ENCODE assay signal across 24 cellular contexts in the genomic region with DNA sequence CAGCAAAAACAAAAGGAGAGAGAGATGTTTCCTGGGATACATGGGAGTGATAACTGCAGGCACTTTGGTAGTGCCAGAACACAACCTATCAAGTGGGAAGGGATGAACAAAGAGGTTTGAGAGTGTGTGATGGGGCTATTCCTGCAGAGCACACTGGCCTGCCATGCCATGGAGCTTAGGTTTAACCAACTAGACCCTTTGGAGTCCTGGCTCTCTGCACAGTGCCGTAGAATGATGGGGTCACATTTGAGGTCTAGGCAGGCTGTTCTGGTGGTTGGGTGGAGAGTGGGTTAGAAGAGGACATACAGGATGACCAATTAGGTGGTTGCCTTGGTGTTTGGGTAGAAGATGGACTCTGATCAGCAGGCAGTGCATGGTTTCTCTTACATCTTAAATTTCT.
DNase-seq lines count a peak whose midpoint lies in the region; TF ChIP-seq lines count a peak whose summit lies in the region.
"Had no signal": no experiment of that assay in that cellular context is flagged by ENCODE, and none has a peak within 500 bp of the region (broad histone marks: within the 10 kb centered on the region; RNA-seq: fewer than 3 reads in every experiment).

No MANE protein-coding gene starts in this region.

- H3K4me1 Mint-ChIP-seq in endothelial cell (ENCODE audit: unreplicated experiment) = peaks cover 7% of the 10 kb centered on the region
- H3K4me1 Mint-ChIP-seq: CD8-positive, alpha-beta memory T cell had no signal

- H3K4me3 ChIP-seq in HEK293 (ENCODE audit: low read depth, low read length) (no peak overlapping the region), esophagus muscularis mucosa (no peak overlapping the region), neuronal stem cell (ENCODE audit: low read length in 2 of 2) (no peak overlapping the region), vagina (no peak overlapping the region)
- H3K4me3 ChIP-seq in effector memory CD4-positive, alpha-beta T cell (ENCODE audit: insufficient read depth, low read depth, low read length, poor library complexity, severe bottlenecking) = no peak overlapping the region
- H3K4me3 ChIP-seq: A549; BLaER1 treated with 17β-estradiol and CSF1 and Interleukin-3, amounts not matched to agents 10 nM and 100 nM; GM12878; GM23338 had no signal

- H3K4me1 ChIP-seq in HEK293 (ENCODE audit: control insufficient read depth, insufficient read depth, low read length) (no peaks in the 10 kb centered on the region), esophagus muscularis mucosa (peaks cover 0 to 8% (median 7%) of the 10 kb centered on the region in 4 donors), neuronal stem cell (ENCODE audit: control insufficient read depth in 2 of 2, insufficient read depth in 1 of 2, low read depth in 1 of 2, low read length in 2 of 2) (peaks cover 0 to 6% of the 10 kb centered on the region in 2 donors), vagina (peaks cover 13% of the 10 kb centered on the region)
- H3K4me1 ChIP-seq in effector memory CD4-positive, alpha-beta T cell (ENCODE audit: control insufficient read depth, insufficient read depth, low read length, poor library complexity, severe bottlenecking) = no peaks in the 10 kb centered on the region
- H3K4me1 ChIP-seq: A549, BE2C had no signal

- no peak overlapping the region for H3K4me3 Mint-ChIP-seq in endothelial cell (ENCODE audit: unreplicated experiment)
- H3K4me3 Mint-ChIP-seq: CD14-positive monocyte; CD4-positive, alpha-beta T cell; CD8-positive, alpha-beta memory T cell; GM23338; H9; HFFc6 had no signal

- H2BK120ac ChIP-seq in neuronal stem cell (ENCODE audit: low read depth, low read length) = no peak overlapping the region

- CTCF ChIA-PET in HEK293 (lab: Yijun Ruan, JAX) = interaction anchor here (0.7 kb wide), 1 partner anchor 65 kb away, joined by 4 read pairs; no protein-coding TSS in a partner anchor

- peaks cover 1% of the 10 kb centered on the region for H3K27me3 Mint-ChIP-seq in endothelial cell (ENCODE audit: unreplicated experiment)

- H2BK15ac ChIP-seq in neuronal stem cell (ENCODE audit: low read length) = no peak overlapping the region

- DNase-seq in esophagus muscularis mucosa (ENCODE audit: extremely low spot score) = peak; percentile 75
- DNase-seq in neuronal stem cell (ENCODE audit: low spot score) = no peak
- DNase-seq in vagina (ENCODE audit: extremely low spot score in 2 of 2) = peak; percentile 43 to 58
- DNase-seq in effector memory CD4-positive, alpha-beta T cell = no peak
- no peak for DNase-seq in endothelial cell (ENCODE audit: low spot score)
- DNase-seq in cerebellar cortex (ENCODE audit: low spot score) = no peak
- DNase-seq: 8988T; ACHN; AML-193; BE2C; CD4-positive, alpha-beta T cell; CD8-positive, alpha-beta memory T cell; DMS 273 treated with DMSO at 0.1 percent for 48 hours; DMS79; EL; GDM1; H9; HFFc6 had no signal

- no peak overlapping the region for H4K91ac ChIP-seq in neuronal stem cell (ENCODE audit: low read depth, low read length, poor library complexity)

- TF ChIP-seq EP300 in esophagus muscularis mucosa (IDR thresholded peaks at IDR 0.05) = no peak

- intact Hi-C loops in esophagus muscularis mucosa (cut with DNase I) (no loop called here), vagina (cut with DNase I) (no loop called here)

- no peak overlapping the region for H3K4me2 ChIP-seq in neuronal stem cell (ENCODE audit: insufficient read depth, low read length, poor library complexity, severe bottlenecking)
- H3K4me2 ChIP-seq: A549; BLaER1 treated with 17β-estradiol and CSF1 and Interleukin-3, amounts not matched to agents 10 nM and 100 nM; GM23338 had no signal

- no peaks in the 10 kb centered on the region for H3K36me3 Mint-ChIP-seq in endothelial cell (ENCODE audit: low read depth, unreplicated experiment)
- H3K36me3 Mint-ChIP-seq: CD14-positive monocyte; CD8-positive, alpha-beta memory T cell had no signal

- H4K8ac ChIP-seq in neuronal stem cell (ENCODE audit: low read depth, low read length) = no peak overlapping the region

- H3K36me3 ChIP-seq in HEK293 (ENCODE audit: control insufficient read depth in 2 of 2, insufficient read depth in 1 of 2, low read length in 2 of 2) (no peaks in the 10 kb centered on the region), esophagus muscularis mucosa (no peaks in the 10 kb centered on the region), neuronal stem cell (replicated peaks in 1 of 2; ENCODE audit: control insufficient read depth in 2 of 2, insufficient read depth in 2 of 2, low read length in 2 of 2) (no peaks in the 10 kb centered on the region), vagina (no peaks in the 10 kb centered on the region)
- no peaks in the 10 kb centered on the region for H3K36me3 ChIP-seq in effector memory CD4-positive, alpha-beta T cell (ENCODE audit: control insufficient read depth, insufficient read depth, low read length)
- H3K36me3 ChIP-seq: BE2C; BLaER1 treated with 17β-estradiol and CSF1 and Interleukin-3, amounts not matched to agents 10 nM and 100 nM had no signal

- H2AFZ ChIP-seq in neuronal stem cell (ENCODE audit: low read length) = no peak overlapping the region
- H2AFZ ChIP-seq: GM23338 had no signal

- H3K27ac ChIP-seq in HEK293 (ENCODE audit: extremely low read depth, low read depth, low read length) = no peak overlapping the region
- no peak overlapping the region for H3K27ac ChIP-seq in esophagus muscularis mucosa (replicated peaks in 1 of 4)
- no peak overlapping the region for H3K27ac ChIP-seq in neuronal stem cell (replicated peaks; ENCODE audit: low read length)
- no peak overlapping the region for H3K27ac ChIP-seq in vagina
- no peak overlapping the region for H3K27ac ChIP-seq in effector memory CD4-positive, alpha-beta T cell (ENCODE audit: insufficient read depth, low read length, poor library complexity, severe bottlenecking)
- H3K27ac ChIP-seq: A549; BLaER1 treated with 17β-estradiol and CSF1 and Interleukin-3, amounts not matched to agents 10 nM and 100 nM had no signal

- POLR2A ChIA-PET in HEK293 (lab: Yijun Ruan, JAX) = no interaction called here

- H3K27ac Mint-ChIP-seq in endothelial cell (ENCODE audit: unreplicated experiment) = no peak overlapping the region
- H3K27ac Mint-ChIP-seq: CD4-positive, alpha-beta T cell; CD8-positive, alpha-beta memory T cell; GM23338; H9; HFFc6 had no signal

- no peak overlapping the region for H3K9ac ChIP-seq in neuronal stem cell (ENCODE audit: low read depth, low read length, poor library complexity)
- H3K9ac ChIP-seq: BLaER1 treated with 17β-estradiol and CSF1 and Interleukin-3, amounts not matched to agents 10 nM and 100 nM had no signal

- no peaks in the 10 kb centered on the region for H3K9me3 Mint-ChIP-seq in endothelial cell (ENCODE audit: unreplicated experiment)
- H3K9me3 Mint-ChIP-seq: CD14-positive monocyte; CD4-positive, alpha-beta T cell; CD8-positive, alpha-beta memory T cell; GM23338; H9; HFFc6 had no signal

- TF ChIP-seq POLR2A in esophagus muscularis mucosa (IDR thresholded peaks at IDR 0.05; ENCODE audit: low read depth) (no peak), vagina (IDR thresholded peaks at IDR 0.05) (no peak)

- H2AK5ac ChIP-seq in neuronal stem cell (ENCODE audit: low read depth, low read length) = no peak overlapping the region

- H2BK5ac ChIP-seq in neuronal stem cell (ENCODE audit: low read length) = no peak overlapping the region

- H3K18ac ChIP-seq in neuronal stem cell (ENCODE audit: low read length) = peak overlapping the region; percentile 1

- H3K9me3 ChIP-seq in HEK293 (ENCODE audit: control insufficient read depth, insufficient read depth, low read depth, low read length) (no peaks in the 10 kb centered on the region), esophagus muscularis mucosa (no peaks in the 10 kb centered on the region), neuronal stem cell (replicated peaks in 1 of 2; ENCODE audit: control insufficient read depth in 2 of 2, insufficient read depth in 1 of 2, low read depth in 1 of 2, low read length in 2 of 2) (no peaks in the 10 kb centered on the region), vagina (no peaks in the 10 kb centered on the region)
- no peaks in the 10 kb centered on the region for H3K9me3 ChIP-seq in effector memory CD4-positive, alpha-beta T cell (ENCODE audit: control insufficient read depth, low read length)
- H3K9me3 ChIP-seq: A549; BE2C; BLaER1 treated with 17β-estradiol and CSF1 and Interleukin-3, amounts not matched to agents 10 nM and 100 nM had no signal

- TF ChIP-seq CTCF in HEK293 (tag by site-specific recombination; IDR thresholded peaks at IDR 0.05) (no peak), esophagus muscularis mucosa (IDR thresholded peaks at IDR 0.05) (no peak), vagina (IDR thresholded peaks at IDR 0.05) (no peak), endothelial cell (IDR thresholded peaks at IDR 0.05; ENCODE audit: unreplicated experiment) (no peak)

- no peak overlapping the region for H3K23ac ChIP-seq in neuronal stem cell (ENCODE audit: low read depth, low read length, poor library complexity)

- no peak overlapping the region for H3K14ac ChIP-seq in neuronal stem cell (ENCODE audit: low read length)

- peaks cover 0 to 11% (median 0%) of the 10 kb centered on the region in 4 donors for H3K27me3 ChIP-seq in esophagus muscularis mucosa
- peaks cover 0 to 15% (median 0%) of the 10 kb centered on the region in 3 experiments for H3K27me3 ChIP-seq in neuronal stem cell (ENCODE audit: control insufficient read depth in 3 of 3, insufficient read depth in 3 of 3, low read depth in 1 of 3, low read length in 3 of 3)
- no peaks in the 10 kb centered on the region for H3K27me3 ChIP-seq in vagina
- no peaks in the 10 kb centered on the region for H3K27me3 ChIP-seq in effector memory CD4-positive, alpha-beta T cell (replicated peaks; ENCODE audit: control insufficient read depth, insufficient read depth, low read length, poor library complexity, severe bottlenecking)
- H3K27me3 ChIP-seq: BE2C; BLaER1 treated with 17β-estradiol and CSF1 and Interleukin-3, amounts not matched to agents 10 nM and 100 nM had no signal

- WGBS in esophagus muscularis mucosa = 100% methylated on average over 1 of the region's 1 CpG
- no CpG with 5 or more reads among the region's 1 CpG for WGBS in neuronal stem cell (ENCODE audit: extremely low coverage in 2 of 2, insufficient read length in 2 of 2, insufficient replicate concordance in 1 of 2), 2 donors

- no peaks in the 10 kb centered on the region for H3K79me1 ChIP-seq in neuronal stem cell (ENCODE audit: low read depth, low read length)

- H2BK12ac ChIP-seq in neuronal stem cell (ENCODE audit: low read length) = no peak overlapping the region

- H3K4ac ChIP-seq in neuronal stem cell (ENCODE audit: low read length) = no peak overlapping the region

TF ChIP-seq in HEK293, 187 proteins besides CTCF, POLR2A, EP300 and RAD21:
- TF ChIP-seq ZNF600 (tag by site-specific recombination; IDR thresholded peaks at IDR 0.05) (0 out of 2 replicates have a peak, but pooled peaks have one; percentile 32), SALL2 (tag by site-specific recombination; IDR thresholded peaks at IDR 0.05; ENCODE audit: borderline replicate concordance) (no peak), ZNF24 (tag by site-specific recombination; IDR thresholded peaks at IDR 0.05) (no peak), ZNF175 (tag by site-specific recombination; IDR thresholded peaks at IDR 0.05) (no peak)

Comparison
In these comparisons a context has a peak if more than half of its experiments do, and no peak if none do; other contexts are left out.
1. DNase-seq: peak in esophagus muscularis mucosa (single experiment) and vagina (2 of 2); none in neuronal stem cell (single experiment), effector memory CD4-positive, alpha-beta T cell (0 of 3), endothelial cell (single experiment) and cerebellar cortex (single experiment).